ENCODE assay signal across 14 cellular contexts in genomic region chr1:20614130-20614579, GRCh38. TPM values are rescaled to one million over a fixed set of nuclear protein-coding genes. Genes with fewer than 3 reads are reported as not detected.
DNase-seq lines count a peak whose midpoint lies in the region; ATAC-seq and TF ChIP-seq lines count a peak whose summit lies in the region.
"Had no signal": no experiment of that assay in that cellular context is flagged by ENCODE, and none has a peak within 500 bp of the region (broad histone marks: within the 10 kb centered on the region; RNA-seq: fewer than 3 reads in every experiment).

No MANE protein-coding gene starts in this region.

- no peaks in the 10 kb centered on the region for H3K36me3 ChIP-seq in HUES6 (ENCODE audit: control insufficient read depth, insufficient read depth, low read length)
- H3K36me3 ChIP-seq in adrenal gland (replicated peaks in 1 of 2) = no peaks in the 10 kb centered on the region
- peaks cover 4 to 23% (median 14%) of the 10 kb centered on the region in 4 donors for H3K36me3 ChIP-seq in liver (ENCODE audit: control insufficient read depth in 4 of 4, insufficient read depth in 3 of 4, low read depth in 1 of 4, low read length in 3 of 4)

- TF ChIP-seq RAD21 in liver (IDR thresholded peaks at IDR 0.05) = no peak

- H3K9ac ChIP-seq in HUES6 (ENCODE audit: low read length) (peak overlapping the region; percentile 63), liver (ENCODE audit: low read depth in 1 of 2, low read length in 2 of 2) (peak overlapping the region in 1 of 2 donors; percentile 19)

- TF ChIP-seq CTCF in adrenal gland (IDR thresholded peaks at IDR 0.05) = no peak
- TF ChIP-seq CTCF in liver (IDR thresholded peaks at IDR 0.05; ENCODE audit: low read depth, low read length, missing input control) = no peak

- H3K36me3 Mint-ChIP-seq in stimulated activated effector memory CD8-positive, alpha-beta T cell treated with anti-CD3 and anti-CD28 coated beads, Interleukin-12 subunit alpha, Interleukin-12 subunit beta, amount 100 ng/mL, for 72 hours = no peaks in the 10 kb centered on the region
- no peaks in the 10 kb centered on the region for H3K36me3 Mint-ChIP-seq in T-helper 2 cell treated with Interferon-gamma antibody and Interleukin-4, amounts not matched to agents 5 μg/mL and 100 μg/mL, for 36 hours (ENCODE audit: low read depth)
- H3K36me3 Mint-ChIP-seq in activated T-cell treated with anti-CD3 and anti-CD28 coated beads, Interleukin-2, amount 50 U/mL, for 4 hours (ENCODE audit: insufficient read depth) = no peaks in the 10 kb centered on the region
- H3K36me3 Mint-ChIP-seq: activated naive CD4-positive, alpha-beta T cell treated with anti-CD3 and anti-CD28 coated beads, Interleukin-2, amount 10 ng/mL, durations not matched to agents 7 days and 5 days; memory B cell had no signal

- H3K4me3 ChIP-seq in HUES6 (ENCODE audit: low read depth, low read length) = no peak overlapping the region
- H3K4me3 ChIP-seq in adrenal gland = no peak overlapping the region
- no peak overlapping the region for H3K4me3 ChIP-seq in liver (ENCODE audit: low read depth in 1 of 3, low read length in 3 of 3)

- H3K4me1 ChIP-seq in HUES6 (ENCODE audit: control insufficient read depth, insufficient read depth, low read length) (peaks cover 15% of the 10 kb centered on the region), adrenal gland (replicated peaks in 1 of 2) (peaks cover 16 to 29% of the 10 kb centered on the region in 2 donors), liver (ENCODE audit: control insufficient read depth in 4 of 4, insufficient read depth in 4 of 4, low read length in 3 of 4) (peaks cover 2 to 16% (median 9%) of the 10 kb centered on the region in 4 donors)

- no peak for DNase-seq in adrenal gland
- DNase-seq in stimulated activated effector memory CD8-positive, alpha-beta T cell treated with anti-CD3 and anti-CD28 coated beads, Interleukin-12 subunit alpha, Interleukin-12 subunit beta, amount 100 ng/mL, for 72 hours (ENCODE audit: low spot score in 2 of 2) = no peak
- DNase-seq in T-helper 2 cell treated with Interferon-gamma antibody and Interleukin-4, amounts not matched to agents 5 μg/mL and 100 μg/mL, for 36 hours (ENCODE audit: low spot score) = no peak
- DNase-seq in activated T-cell treated with anti-CD3 and anti-CD28 coated beads, Interleukin-2, amount 50 U/mL, for 4 hours = no peak
- DNase-seq in GDM1 (lab: John Stamatoyannopoulos, UW) = no peak
- DNase-seq: activated naive CD4-positive, alpha-beta T cell treated with anti-CD3 and anti-CD28 coated beads, Interleukin-2, amount 10 ng/mL, durations not matched to agents 7 days and 5 days; CD4-positive, alpha-beta T cell; stimulated activated naive CD8-positive, alpha-beta T cell treated with anti-CD3 and anti-CD28 coated beads, Interleukin-15, Interleukin-2, amounts not matched to agents 100 U/mL and 50 U/mL, for 24 hours had no signal

- peaks cover 2% of the 10 kb centered on the region for H3K27me3 Mint-ChIP-seq in T-helper 2 cell treated with Interferon-gamma antibody and Interleukin-4, amounts not matched to agents 5 μg/mL and 100 μg/mL, for 36 hours (ENCODE audit: low read depth)
- H3K27me3 Mint-ChIP-seq in activated T-cell treated with anti-CD3 and anti-CD28 coated beads, Interleukin-2, amount 50 U/mL, for 4 hours (ENCODE audit: low read depth) = peaks cover 5% of the 10 kb centered on the region

- no peak overlapping the region for H3K4me3 Mint-ChIP-seq in stimulated activated effector memory CD8-positive, alpha-beta T cell treated with anti-CD3 and anti-CD28 coated beads, Interleukin-12 subunit alpha, Interleukin-12 subunit beta, amount 100 ng/mL, for 72 hours
- no peak overlapping the region for H3K4me3 Mint-ChIP-seq in T-helper 2 cell treated with Interferon-gamma antibody and Interleukin-4, amounts not matched to agents 5 μg/mL and 100 μg/mL, for 36 hours
- H3K4me3 Mint-ChIP-seq in activated T-cell treated with anti-CD3 and anti-CD28 coated beads, Interleukin-2, amount 50 U/mL, for 4 hours = no peak overlapping the region
- H3K4me3 Mint-ChIP-seq: activated naive CD4-positive, alpha-beta T cell treated with anti-CD3 and anti-CD28 coated beads, Interleukin-2, amount 10 ng/mL, durations not matched to agents 7 days and 5 days; CD4-positive, alpha-beta T cell; memory B cell had no signal

- peak overlapping the region; percentile 38 for H3K27ac Mint-ChIP-seq in stimulated activated effector memory CD8-positive, alpha-beta T cell treated with anti-CD3 and anti-CD28 coated beads, Interleukin-12 subunit alpha, Interleukin-12 subunit beta, amount 100 ng/mL, for 72 hours
- H3K27ac Mint-ChIP-seq in T-helper 2 cell treated with Interferon-gamma antibody and Interleukin-4, amounts not matched to agents 5 μg/mL and 100 μg/mL, for 36 hours = no peak overlapping the region
- H3K27ac Mint-ChIP-seq: activated naive CD4-positive, alpha-beta T cell treated with anti-CD3 and anti-CD28 coated beads, Interleukin-2, amount 10 ng/mL, durations not matched to agents 7 days and 5 days; CD4-positive, alpha-beta T cell; memory B cell had no signal

- intact Hi-C loops in adrenal gland (cut with DNase I) = no loop called here

- TF ChIP-seq POLR2A in adrenal gland (IDR thresholded peaks at IDR 0.05) = no peak

- H3K27ac ChIP-seq in HUES6 (ENCODE audit: low read depth, low read length) (peak overlapping the region; percentile 44; the same call in 1 of the 2 replicates), adrenal gland (peak overlapping the region; percentile 76 to 94 (median 85)), liver (ENCODE audit: low read depth in 1 of 2, low read length in 2 of 2) (peak overlapping the region; percentile 87 to 89)
- H3K27ac ChIP-seq: HL-60 had no signal

- 42 to 55% (median 47%) methylated on average over 3 of the region's 3 CpGs for WGBS in adrenal gland, 4 donors
- 30% methylated on average over 3 of the region's 3 CpGs for WGBS in liver

- ATAC-seq in stimulated activated effector memory CD8-positive, alpha-beta T cell treated with anti-CD3 and anti-CD28 coated beads, Interleukin-12 subunit alpha, Interleukin-12 subunit beta, amount 100 ng/mL, for 72 hours = no peak
- ATAC-seq in activated T-cell treated with anti-CD3 and anti-CD28 coated beads, Interleukin-2, amount 50 U/mL, for 4 hours = no peak
- ATAC-seq: stimulated activated naive CD8-positive, alpha-beta T cell treated with anti-CD3 and anti-CD28 coated beads, Interleukin-15, Interleukin-2, amounts not matched to agents 100 U/mL and 50 U/mL, for 24 hours had no signal

- no peaks in the 10 kb centered on the region for H3K4me1 Mint-ChIP-seq in stimulated activated effector memory CD8-positive, alpha-beta T cell treated with anti-CD3 and anti-CD28 coated beads, Interleukin-12 subunit alpha, Interleukin-12 subunit beta, amount 100 ng/mL, for 72 hours
- no peaks in the 10 kb centered on the region for H3K4me1 Mint-ChIP-seq in T-helper 2 cell treated with Interferon-gamma antibody and Interleukin-4, amounts not matched to agents 5 μg/mL and 100 μg/mL, for 36 hours (ENCODE audit: low read depth)
- no peaks in the 10 kb centered on the region for H3K4me1 Mint-ChIP-seq in activated T-cell treated with anti-CD3 and anti-CD28 coated beads, Interleukin-2, amount 50 U/mL, for 4 hours (ENCODE audit: low read depth)
- H3K4me1 Mint-ChIP-seq: activated naive CD4-positive, alpha-beta T cell treated with anti-CD3 and anti-CD28 coated beads, Interleukin-2, amount 10 ng/mL, durations not matched to agents 7 days and 5 days; memory B cell had no signal

- H3K9me3 ChIP-seq in HUES6 (ENCODE audit: control insufficient read depth, insufficient read depth, low read depth, low read length) (no peaks in the 10 kb centered on the region), adrenal gland (replicated peaks in 1 of 3) (no peaks in the 10 kb centered on the region), liver (ENCODE audit: control insufficient read depth in 4 of 4, low read length in 3 of 4) (no peaks in the 10 kb centered on the region)

- no peaks in the 10 kb centered on the region for H3K27me3 ChIP-seq in HUES6 (ENCODE audit: control insufficient read depth, insufficient read depth, low read length)
- H3K27me3 ChIP-seq in adrenal gland = no peaks in the 10 kb centered on the region
- H3K27me3 ChIP-seq in liver (ENCODE audit: control insufficient read depth in 4 of 4, insufficient read depth in 4 of 4, low read length in 3 of 4) = no peaks in the 10 kb centered on the region

- no peaks in the 10 kb centered on the region for H3K9me3 Mint-ChIP-seq in stimulated activated effector memory CD8-positive, alpha-beta T cell treated with anti-CD3 and anti-CD28 coated beads, Interleukin-12 subunit alpha, Interleukin-12 subunit beta, amount 100 ng/mL, for 72 hours
- no peaks in the 10 kb centered on the region for H3K9me3 Mint-ChIP-seq in T-helper 2 cell treated with Interferon-gamma antibody and Interleukin-4, amounts not matched to agents 5 μg/mL and 100 μg/mL, for 36 hours
- no peaks in the 10 kb centered on the region for H3K9me3 Mint-ChIP-seq in activated T-cell treated with anti-CD3 and anti-CD28 coated beads, Interleukin-2, amount 50 U/mL, for 4 hours
- H3K9me3 Mint-ChIP-seq: activated naive CD4-positive, alpha-beta T cell treated with anti-CD3 and anti-CD28 coated beads, Interleukin-2, amount 10 ng/mL, durations not matched to agents 7 days and 5 days; CD4-positive, alpha-beta T cell; memory B cell had no signal

TF ChIP-seq in liver, 16 proteins besides CTCF, POLR2A, EP300 and RAD21 (continues in another document):
- no peak for TF ChIP-seq FOXA1 (IDR thresholded peaks at IDR 0.05)
- no peak for TF ChIP-seq NR2F2 (IDR thresholded peaks at IDR 0.05)
- TF ChIP-seq FOXA2 (IDR thresholded peaks at IDR 0.05) = peak; percentile 3
- no peak for TF ChIP-seq JUND (IDR thresholded peaks at IDR 0.05)
- TF ChIP-seq HNF4A (conservative IDR thresholded peaks at IDR 0.05) = no peak
- TF ChIP-seq TAF1 (conservative IDR thresholded peaks at IDR 0.05) = no peak
- TF ChIP-seq HNF4G (IDR thresholded peaks at IDR 0.05) = peak; percentile 28
- TF ChIP-seq EGR1 (IDR thresholded peaks at IDR 0.05; ENCODE audit: low read depth in 2 of 2) = no peak

RNA-seq across cellular contexts. Expression of gene PINK1, which starts 19.1 kb away (rescaled TPM):
- total RNA-seq in adrenal gland = 100 to 1,000 TPM; 211 to 586 (median 306) TPM
- polyA plus RNA-seq in adrenal gland = 100 to 1,000 TPM; 109 to 146 (median 118) TPM
- total RNA-seq in liver = 10 to 100 TPM; 55.9 to 68.5 TPM
- polyA plus RNA-seq in liver = 100 to 1,000 TPM in 1 of 2 donors, 10 to 100 TPM in 1; 52.7 to 118 TPM
- 1 to 10 TPM; 1.6 to 2.7 (median 2.2) TPM for total RNA-seq in activated T-cell treated with anti-CD3 and anti-CD28 coated beads, Interleukin-2, amount 50 U/mL, for 4 hours

RNA-seq across cellular contexts. Expression of gene CDA, which starts 25.3 kb away (rescaled TPM):
- total RNA-seq in adrenal gland (1 to 10 TPM in 7 of 8 donors, not detected in 1; 1.2 to 4.8 (median 3.2) TPM), liver (1 to 10 TPM in 1 of 2 donors, under 1 TPM in 1; 0.42 to 8.1 TPM)
- polyA plus RNA-seq in adrenal gland (10 to 100 TPM in 2 of 3 donors, 1 to 10 TPM in 1; 5.3 to 11.8 (median 11.5) TPM), liver (10 to 100 TPM; 25.6 to 38.9 TPM)
- total RNA-seq in activated T-cell treated with anti-CD3 and anti-CD28 coated beads, Interleukin-2, amount 50 U/mL, for 4 hours = not detected
- total RNA-seq: activated CD8-positive, alpha-beta memory T cell treated with anti-CD3 and anti-CD28 coated beads for 36 hours; H4 had no signal

RNA-seq across cellular contexts. Expression of gene DDOST, which starts 47.0 kb away (rescaled TPM):
- 100 to 1,000 TPM; 134 to 349 (median 202) TPM for total RNA-seq in adrenal gland
- polyA plus RNA-seq in adrenal gland = 100 to 1,000 TPM; 123 to 221 (median 193) TPM
- total RNA-seq in liver = 100 to 1,000 TPM; 152 to 176 TPM
- polyA plus RNA-seq in liver = 100 to 1,000 TPM in 1 of 2 donors, 10 to 100 TPM in 1; 70.2 to 193 TPM
- total RNA-seq in activated T-cell treated with anti-CD3 and anti-CD28 coated beads, Interleukin-2, amount 50 U/mL, for 4 hours = 100 to 1,000 TPM; 242 to 285 (median 270) TPM

Comparison
In these comparisons a context has a peak if more than half of its experiments do, and no peak if none do; other contexts are left out.
1. RNA of gene PINK1, which starts 19.1 kb away (total RNA-seq): 211 to 586 TPM in adrenal gland and 55.9 to 68.5 TPM in liver; 1.6 to 2.7 TPM in activated T-cell treated with anti-CD3 and anti-CD28 coated beads, Interleukin-2, amount 50 U/mL, for 4 hours; every median in the first group is over 10 times any median in the second.
2. Peak in every context shown above with its lines, with median percentiles within 50 percentile points of each other: H3K27ac ChIP-seq.